In the genomic region with DNA sequence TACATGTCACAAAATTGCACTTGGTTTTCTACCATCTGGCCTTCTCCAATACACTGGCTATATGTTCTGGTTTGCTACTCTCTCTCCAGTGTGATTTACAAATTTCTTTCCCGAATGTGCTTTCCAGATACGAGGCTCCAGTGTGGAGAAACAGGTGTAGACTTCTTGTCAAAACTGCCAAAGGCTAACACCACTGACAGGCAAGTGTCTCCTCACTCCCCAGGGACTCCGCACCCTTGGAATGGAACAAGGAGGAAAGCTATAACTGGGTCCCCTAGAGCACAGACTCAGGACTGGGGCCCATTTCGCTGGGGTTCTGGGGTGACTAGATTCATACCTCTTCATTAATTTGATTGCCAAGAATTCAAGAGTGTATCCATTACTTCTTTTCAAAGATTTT, we compare ENCODE assay signal across 19 cellular contexts.
DNase-seq lines count a peak whose midpoint lies in the region; ATAC-seq and TF ChIP-seq lines count a peak whose summit lies in the region.
"Had no signal": no experiment of that assay in that cellular context is flagged by ENCODE, and none has a peak within 500 bp of the region (broad histone marks: within the 10 kb centered on the region; RNA-seq: fewer than 3 reads in every experiment).

No MANE protein-coding gene starts in this region.

- H3K18ac ChIP-seq in mesenchymal stem cell (ENCODE audit: low read depth in 1 of 2, low read length in 2 of 2): no peak overlapping the region

- no peaks in the 10 kb centered on the region for H3K36me3 Mint-ChIP-seq in endodermal cell (ENCODE audit: low read depth)

- H3K4me1 Mint-ChIP-seq in endodermal cell: peaks cover 24% of the 10 kb centered on the region

- H3K9ac ChIP-seq in endodermal cell (ENCODE audit: extremely low read depth, low read length, poor library complexity, severe bottlenecking): no peak overlapping the region
- H3K9ac ChIP-seq in mesenchymal stem cell (ENCODE audit: low read length): no peak overlapping the region

- H3K9me3 Mint-ChIP-seq in endodermal cell: no peaks in the 10 kb centered on the region
- H3K9me3 Mint-ChIP-seq: CD4-positive, alpha-beta T cell had no signal

- no peak overlapping the region for H3K23ac ChIP-seq in mesenchymal stem cell (ENCODE audit: low read length in 2 of 2)

- no peak for TF ChIP-seq POLR2A in heart left ventricle (IDR thresholded peaks at IDR 0.05)

- intact Hi-C loops in right cardiac atrium (cut with DNase I) (no loop called here), heart left ventricle (cut with DNase I) (loop anchor here in 1 of 10 donors (10.0 kb wide), 1 partner anchor 60 kb away; no protein-coding TSS in a partner anchor), tibial artery (cut with DNase I; ENCODE audit: low total_unique reads) (no loop called here), posterior cingulate gyrus (cut with DNase I) (no loop called here)

- H3K4me3 ChIP-seq in right cardiac atrium (ENCODE audit: low read length) (no peak overlapping the region), heart left ventricle (no peak overlapping the region), endodermal cell (ENCODE audit: low read length) (no peak overlapping the region), mesenchymal stem cell (ENCODE audit: insufficient read depth in 1 of 2, low read depth in 1 of 2, low read length in 2 of 2) (no peak overlapping the region), tibial artery (no peak overlapping the region)

- TF ChIP-seq CTCF in heart left ventricle (IDR thresholded peaks at IDR 0.05): no peak
- TF ChIP-seq CTCF in endodermal cell (conservative IDR thresholded peaks at IDR 0.05): no peak
- TF ChIP-seq CTCF in tibial artery (IDR thresholded peaks at IDR 0.05): no peak

- no peaks in the 10 kb centered on the region for H3K27me3 Mint-ChIP-seq in endodermal cell (ENCODE audit: insufficient read depth)
- H3K27me3 Mint-ChIP-seq: B cell; CD4-positive, alpha-beta T cell had no signal

- H2BK15ac ChIP-seq in mesenchymal stem cell (ENCODE audit: low read depth, poor library complexity, severe bottlenecking): no peak overlapping the region

- H2AK5ac ChIP-seq in mesenchymal stem cell (ENCODE audit: low read length, severe bottlenecking): peak overlapping the region; percentile 15

- H4K91ac ChIP-seq in mesenchymal stem cell (ENCODE audit: low read length): no peak overlapping the region

- H3K4me1 ChIP-seq in right cardiac atrium (ENCODE audit: control insufficient read depth, insufficient read depth, low read length): peaks cover 2% of the 10 kb centered on the region
- peaks cover 0 to 30% (median 7%) of the 10 kb centered on the region in 12 donors for H3K4me1 ChIP-seq in heart left ventricle
- peaks cover 7% of the 10 kb centered on the region for H3K4me1 ChIP-seq in endodermal cell (ENCODE audit: control insufficient read depth, insufficient read depth, low read length)
- peaks cover 12% of the 10 kb centered on the region for H3K4me1 ChIP-seq in mesenchymal stem cell (ENCODE audit: control insufficient read depth, insufficient read depth, low read depth, low read length)
- H3K4me1 ChIP-seq in tibial artery: peaks cover 0 to 32% (median 13%) of the 10 kb centered on the region in 4 donors

- no peak overlapping the region for H3K4ac ChIP-seq in mesenchymal stem cell (ENCODE audit: low read depth in 1 of 2, low read length in 2 of 2)

- no peak overlapping the region for H3K4me3 Mint-ChIP-seq in endodermal cell
- H3K4me3 Mint-ChIP-seq: B cell; CD4-positive, alpha-beta T cell had no signal

- H3K14ac ChIP-seq in mesenchymal stem cell (ENCODE audit: low read length in 2 of 2): no peak overlapping the region

- 92% methylated on average over 4 of the region's 4 CpGs for WGBS in right cardiac atrium
- 80 to 95% (median 92%) methylated on average over 4 of the region's 4 CpGs for WGBS in heart left ventricle, 4 donors
- 96 to 97% methylated on average over 3 to 4 of the region's 4 CpGs for WGBS in endodermal cell (ENCODE audit: insufficient coverage in 1 of 2, insufficient read length in 1 of 2), 2 experiments
- WGBS in mesenchymal stem cell: 91% methylated on average over 3 of the region's 4 CpGs

- no peak overlapping the region for H2AFZ ChIP-seq in mesenchymal stem cell (ENCODE audit: low read depth, low read length)

- H3K9me3 ChIP-seq in right cardiac atrium (ENCODE audit: control insufficient read depth, low read length) (no peaks in the 10 kb centered on the region), heart left ventricle (no peaks in the 10 kb centered on the region), endodermal cell (ENCODE audit: control insufficient read depth, low read length) (no peaks in the 10 kb centered on the region), mesenchymal stem cell (ENCODE audit: control insufficient read depth, low read length) (no peaks in the 10 kb centered on the region), tibial artery (no peaks in the 10 kb centered on the region)

- no peak overlapping the region for H2BK120ac ChIP-seq in mesenchymal stem cell (ENCODE audit: low read depth, low read length)

- H3K27ac ChIP-seq in right cardiac atrium (ENCODE audit: low read length) (peak overlapping the region; percentile 36), heart left ventricle (peak overlapping the region in 1 of 12 donors; percentile 1), endodermal cell (ENCODE audit: low read depth, low read length) (no peak overlapping the region), mesenchymal stem cell (ENCODE audit: low read length, poor library complexity, severe bottlenecking) (peak overlapping the region; percentile 75), tibial artery (peak overlapping the region; percentile 12 to 39)

- no peaks in the 10 kb centered on the region for H3K27me3 ChIP-seq in right cardiac atrium (ENCODE audit: control insufficient read depth, insufficient read depth)
- no peaks in the 10 kb centered on the region for H3K27me3 ChIP-seq in heart left ventricle
- no peaks in the 10 kb centered on the region for H3K27me3 ChIP-seq in endodermal cell (ENCODE audit: control insufficient read depth, insufficient read depth, low read length, poor library complexity, severe bottlenecking)
- H3K27me3 ChIP-seq in mesenchymal stem cell (ENCODE audit: control insufficient read depth in 1 of 2, insufficient read depth in 1 of 2, low read length in 2 of 2): peaks cover 0 to 4% of the 10 kb centered on the region in 2 experiments
- H3K27me3 ChIP-seq in tibial artery: no peaks in the 10 kb centered on the region

- peak overlapping the region; percentile 9 for H2BK5ac ChIP-seq in mesenchymal stem cell (ENCODE audit: low read depth, low read length, poor library complexity, severe bottlenecking)

- H3K36me3 ChIP-seq in heart left ventricle: no peaks in the 10 kb centered on the region
- no peaks in the 10 kb centered on the region for H3K36me3 ChIP-seq in endodermal cell (ENCODE audit: control insufficient read depth, insufficient read depth, low read length)
- H3K36me3 ChIP-seq in mesenchymal stem cell (ENCODE audit: control insufficient read depth in 1 of 2, insufficient read depth in 2 of 2, low read depth in 1 of 2, low read length in 2 of 2): no peaks in the 10 kb centered on the region
- no peaks in the 10 kb centered on the region for H3K36me3 ChIP-seq in tibial artery

- no peak overlapping the region for H2BK12ac ChIP-seq in mesenchymal stem cell (ENCODE audit: low read length in 2 of 2)

- ATAC-seq in right cardiac atrium (no peak), heart left ventricle (no peak), GM18909 (IDR thresholded peaks at IDR 0.05; ENCODE audit: poor library complexity, unreplicated experiment) (no peak), GM21526 (IDR thresholded peaks at IDR 0.05; ENCODE audit: low FRiP score, unreplicated experiment) (no peak)

- H3K27ac Mint-ChIP-seq in endodermal cell: peak overlapping the region; percentile 11
- H3K27ac Mint-ChIP-seq: B cell; CD4-positive, alpha-beta T cell had no signal

- H4K8ac ChIP-seq in mesenchymal stem cell (ENCODE audit: low read length): no peak overlapping the region

- DNase-seq in right cardiac atrium: no peak
- DNase-seq in heart left ventricle: no peak
- no peak for DNase-seq in endodermal cell
- DNase-seq in mesenchymal stem cell: no peak
- no peak for DNase-seq in tibial artery
- no peak for DNase-seq in posterior cingulate gyrus
- DNase-seq: ACHN; CD4-positive, alpha-beta T cell; GF-D8; H7; KG1; NCI-H1092 treated with DMSO at 0.1 percent for 48 hours; NCI-H1694; NCI-H2107; NCI-H345; NCI-H526 treated with DMSO at 0.1 percent for 48 hours had no signal

- no peaks in the 10 kb centered on the region for H3K79me1 ChIP-seq in mesenchymal stem cell (replicated peaks; ENCODE audit: low read length, poor library complexity, severe bottlenecking)

- H3K4me2 ChIP-seq in mesenchymal stem cell (ENCODE audit: low read length, poor library complexity, severe bottlenecking): no peak overlapping the region
